Comparison of ENCODE assay signal across 2 cellular contexts in the genomic region with DNA sequence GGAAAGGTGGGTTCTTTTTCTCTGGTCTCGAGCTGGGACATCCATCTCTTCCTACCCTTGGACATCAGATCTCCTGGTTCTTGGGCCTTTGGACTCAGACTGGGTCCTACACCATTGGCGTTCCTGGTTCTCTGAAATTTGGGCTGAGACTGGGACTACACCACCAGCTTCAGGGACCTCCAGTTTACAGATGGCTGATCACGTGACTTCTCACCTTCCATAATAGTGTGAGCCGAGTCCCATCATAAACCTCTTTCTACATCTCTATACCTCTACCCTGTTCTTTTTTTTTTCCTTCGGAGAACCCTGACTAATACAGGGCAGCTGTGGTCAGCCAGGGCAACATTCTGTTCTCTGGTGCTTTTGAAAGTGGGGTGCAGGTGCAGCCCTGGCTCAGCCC.
TF ChIP-seq lines count a peak whose summit lies in the region.

No MANE protein-coding gene starts in this region.

TF ChIP-seq in HepG2, 621 proteins besides CTCF, POLR2A, EP300 and RAD21:
- TF ChIP-seq RAD51 (IDR thresholded peaks at IDR 0.05; ENCODE audit: borderline replicate concordance) (peak; percentile 84), NFKBIZ (CRISPR knock-in tag; IDR thresholded peaks at IDR 0.05) (no peak)
- TF ChIP-seq, protein P1, sequence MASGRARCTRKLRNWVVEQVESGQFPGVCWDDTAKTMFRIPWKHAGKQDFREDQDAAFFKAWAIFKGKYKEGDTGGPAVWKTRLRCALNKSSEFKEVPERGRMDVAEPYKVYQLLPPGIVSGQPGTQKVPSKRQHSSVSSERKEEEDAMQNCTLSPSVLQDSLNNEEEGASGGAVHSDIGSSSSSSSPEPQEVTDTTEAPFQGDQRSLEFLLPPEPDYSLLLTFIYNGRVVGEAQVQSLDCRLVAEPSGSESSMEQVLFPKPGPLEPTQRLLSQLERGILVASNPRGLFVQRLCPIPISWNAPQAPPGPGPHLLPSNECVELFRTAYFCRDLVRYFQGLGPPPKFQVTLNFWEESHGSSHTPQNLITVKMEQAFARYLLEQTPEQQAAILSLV (CRISPR knock-in tag; IDR thresholded peaks at IDR 0.05; ENCODE audit: borderline replicate concordance): no peak
- TF ChIP-seq, protein P2, sequence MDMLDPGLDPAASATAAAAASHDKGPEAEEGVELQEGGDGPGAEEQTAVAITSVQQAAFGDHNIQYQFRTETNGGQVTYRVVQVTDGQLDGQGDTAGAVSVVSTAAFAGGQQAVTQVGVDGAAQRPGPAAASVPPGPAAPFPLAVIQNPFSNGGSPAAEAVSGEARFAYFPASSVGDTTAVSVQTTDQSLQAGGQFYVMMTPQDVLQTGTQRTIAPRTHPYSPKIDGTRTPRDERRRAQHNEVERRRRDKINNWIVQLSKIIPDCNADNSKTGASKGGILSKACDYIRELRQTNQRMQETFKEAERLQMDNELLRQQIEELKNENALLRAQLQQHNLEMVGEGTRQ (IDR thresholded peaks at IDR 0.05; ENCODE audit: low read depth, low read length): peak; percentile 53; the same call in 1 of the 2 replicates
- TF ChIP-seq, protein P2 (CRISPR knock-in tag; IDR thresholded peaks at IDR 0.05; ENCODE audit: borderline replicate concordance): no peak

TF ChIP-seq in GM12878, 131 proteins besides CTCF, POLR2A, EP300 and RAD21:
- TF ChIP-seq RELA (IDR thresholded peaks at IDR 0.05; ENCODE audit: borderline replicate concordance, partially characterized antibody): no peak
- peak; percentile 63; the same call in 1 of the 2 replicates for TF ChIP-seq RAD51 (IDR thresholded peaks at IDR 0.05)
- TF ChIP-seq CEBPB (IDR thresholded peaks at IDR 0.05; ENCODE audit: borderline replicate concordance in 1 of 2, low read depth in 2 of 2, low read length in 2 of 2): no peak
- no peak for TF ChIP-seq RFX5 (IDR thresholded peaks at IDR 0.05; ENCODE audit: low read depth, low read length)
- no peak for TF ChIP-seq RUNX3 (IDR thresholded peaks at IDR 0.05; ENCODE audit: low read length)
- no peak for TF ChIP-seq CHD1 (IDR thresholded peaks at IDR 0.05; ENCODE audit: low read depth, low read length)
- no peak for TF ChIP-seq ATF7 (IDR thresholded peaks at IDR 0.05; ENCODE audit: low read depth)
